21 cellular contexts compared by ENCODE assay signal in genomic region chr20:58403272-58403671, GRCh38. TPM values are rescaled to one million over a fixed set of nuclear protein-coding genes. Genes with fewer than 3 reads are reported as not detected.
DNase-seq lines count a peak whose midpoint lies in the region; ATAC-seq, FAIRE-seq and TF ChIP-seq lines count a peak whose summit lies in the region.
"Had no signal": no experiment of that assay in that cellular context is flagged by ENCODE, and none has a peak within 500 bp of the region (broad histone marks: within the 10 kb centered on the region; RNA-seq: fewer than 3 reads in every experiment).

No MANE protein-coding gene starts in this region.

- peaks cover 0 to 22% (median 10%) of the 10 kb centered on the region in 11 experiments; a peak in 11 of 22 replicates for H3K9me3 ChIP-seq in BLaER1 treated with 17β-estradiol and CSF1 and Interleukin-3, amounts not matched to agents 10 nM and 100 nM (replicated peaks in 1 of 11)
- no peaks in the 10 kb centered on the region for H3K9me3 ChIP-seq in small intestine (ENCODE audit: control insufficient read depth, low read depth)
- H3K9me3 ChIP-seq: prostate gland, spleen, transverse colon had no signal

- H3K4me1 ChIP-seq in BLaER1 treated with 17β-estradiol and CSF1 and Interleukin-3, amounts not matched to agents 10 nM and 100 nM: peaks cover 29 to 78% (median 43%) of the 10 kb centered on the region in 10 experiments
- H3K4me1 ChIP-seq in small intestine (ENCODE audit: control insufficient read depth in 2 of 2, insufficient read depth in 1 of 2, low read depth in 1 of 2, low read length in 1 of 2): peaks cover 4 to 5% of the 10 kb centered on the region in 2 donors
- H3K4me1 ChIP-seq: prostate gland had no signal

- no peaks in the 10 kb centered on the region for H3K9me3 Mint-ChIP-seq in activated T-cell treated with anti-CD3 and anti-CD28 coated beads, Interleukin-2, amount 50 U/mL, for 24 hours
- H3K9me3 Mint-ChIP-seq: activated CD8-positive, alpha-beta T cell treated with anti-CD3 and anti-CD28 coated beads for 36 hours; immature natural killer cell; natural killer cell; stimulated activated effector memory CD8-positive, alpha-beta T cell treated with anti-CD3 and anti-CD28 coated beads, Interleukin-12 subunit alpha, Interleukin-12 subunit beta, amount 100 ng/mL, for 72 hours had no signal

- H3K27me3 Mint-ChIP-seq in activated T-cell treated with anti-CD3 and anti-CD28 coated beads, Interleukin-2, amount 50 U/mL, for 24 hours: no peaks in the 10 kb centered on the region
- H3K27me3 Mint-ChIP-seq: activated CD8-positive, alpha-beta T cell treated with anti-CD3 and anti-CD28 coated beads for 36 hours had no signal

- FAIRE-seq in small intestine (lab: Jason Lieb, UNC): no peak
- FAIRE-seq: A204.1 had no signal

- 84 to 89% (median 85%) methylated on average over 3 of the region's 3 CpGs for WGBS in small intestine, 3 donors

- no peak overlapping the region for H3K9ac ChIP-seq in BLaER1 treated with 17β-estradiol and CSF1 and Interleukin-3, amounts not matched to agents 10 nM and 100 nM

- no peak overlapping the region for H3K4me3 ChIP-seq in BLaER1 treated with 17β-estradiol and CSF1 and Interleukin-3, amounts not matched to agents 10 nM and 100 nM
- no peak overlapping the region for H3K4me3 ChIP-seq in small intestine (ENCODE audit: low read depth in 1 of 2, low read length in 2 of 2)
- H3K4me3 ChIP-seq: lung, prostate gland, spleen, transverse colon had no signal

- no peak overlapping the region for H3K4me3 Mint-ChIP-seq in activated T-cell treated with anti-CD3 and anti-CD28 coated beads, Interleukin-2, amount 50 U/mL, for 24 hours
- H3K4me3 Mint-ChIP-seq: activated CD8-positive, alpha-beta T cell treated with anti-CD3 and anti-CD28 coated beads for 36 hours; immature natural killer cell; natural killer cell; stimulated activated effector memory CD8-positive, alpha-beta T cell treated with anti-CD3 and anti-CD28 coated beads, Interleukin-12 subunit alpha, Interleukin-12 subunit beta, amount 100 ng/mL, for 72 hours had no signal

- ATAC-seq in GM19372 (IDR thresholded peaks at IDR 0.05; ENCODE audit: low read depth, unreplicated experiment) (peak; percentile 24), HG02610 (IDR thresholded peaks at IDR 0.05; ENCODE audit: unreplicated experiment) (peak; percentile 17), HG03571 (IDR thresholded peaks at IDR 0.05; ENCODE audit: unreplicated experiment) (peak; percentile 24), GM18505 (IDR thresholded peaks at IDR 0.05; ENCODE audit: unreplicated experiment) (no peak)
- ATAC-seq: activated CD8-positive, alpha-beta T cell treated with anti-CD3 and anti-CD28 coated beads for 36 hours; esophagus mucosa; natural killer cell had no signal

- peaks cover 30% of the 10 kb centered on the region for H3K4me1 Mint-ChIP-seq in activated T-cell treated with anti-CD3 and anti-CD28 coated beads, Interleukin-2, amount 50 U/mL, for 24 hours (ENCODE audit: low read depth)

- peak overlapping the region in 9 of 11 experiments; percentile 29 to 63 (median 49); a peak in 14 of 22 replicates for H3K4me2 ChIP-seq in BLaER1 treated with 17β-estradiol and CSF1 and Interleukin-3, amounts not matched to agents 10 nM and 100 nM

- H4K20me1 ChIP-seq in BLaER1 treated with 17β-estradiol and CSF1 and Interleukin-3, amounts not matched to agents 10 nM and 100 nM: peaks cover 85 to 100% (median 91%) of the 10 kb centered on the region in 11 experiments

- DNase-seq in DMS53 treated with DMSO at 0.1 percent for 48 hours (lab: John Stamatoyannopoulos, UW; ENCODE audit: unreplicated experiment) (no peak), small intestine (no peak)
- DNase-seq in activated T-cell treated with anti-CD3 and anti-CD28 coated beads, Interleukin-2, amount 50 U/mL, for 24 hours: no peak
- DNase-seq: activated CD8-positive, alpha-beta T cell treated with anti-CD3 and anti-CD28 coated beads for 36 hours; DMS153; immature natural killer cell; natural killer cell; NCI-H1105; spleen; transverse colon; WERI-Rb-1 had no signal

- H3K27ac ChIP-seq in BLaER1 treated with 17β-estradiol and CSF1 and Interleukin-3, amounts not matched to agents 10 nM and 100 nM: peak overlapping the region in 1 of 11 experiments; percentile 16; a peak in 1 of 22 replicates
- H3K27ac ChIP-seq in small intestine (ENCODE audit: low read depth in 1 of 2, low read length in 1 of 2): no peak overlapping the region
- H3K27ac ChIP-seq: prostate gland, transverse colon, WERI-Rb-1 had no signal

- H3K27ac Mint-ChIP-seq in activated T-cell treated with anti-CD3 and anti-CD28 coated beads, Interleukin-2, amount 50 U/mL, for 24 hours: no peak overlapping the region
- H3K27ac Mint-ChIP-seq: activated CD8-positive, alpha-beta T cell treated with anti-CD3 and anti-CD28 coated beads for 36 hours; immature natural killer cell; natural killer cell; stimulated activated effector memory CD8-positive, alpha-beta T cell treated with anti-CD3 and anti-CD28 coated beads, Interleukin-12 subunit alpha, Interleukin-12 subunit beta, amount 100 ng/mL, for 72 hours had no signal

- peaks cover 16% of the 10 kb centered on the region for H3K36me3 Mint-ChIP-seq in activated T-cell treated with anti-CD3 and anti-CD28 coated beads, Interleukin-2, amount 50 U/mL, for 24 hours (ENCODE audit: low read depth)
- H3K36me3 Mint-ChIP-seq: immature natural killer cell, natural killer cell had no signal

- H3K27me3 ChIP-seq in BLaER1 treated with 17β-estradiol and CSF1 and Interleukin-3, amounts not matched to agents 10 nM and 100 nM: no peaks in the 10 kb centered on the region
- no peaks in the 10 kb centered on the region for H3K27me3 ChIP-seq in small intestine (ENCODE audit: control insufficient read depth in 2 of 2, insufficient read depth in 2 of 2, low read length in 2 of 2)
- H3K27me3 ChIP-seq: spleen, transverse colon had no signal

- TF ChIP-seq POLR2A in GM18505 (IDR thresholded peaks at IDR 0.05; ENCODE audit: borderline replicate concordance, extremely low read depth, insufficient read depth, insufficient read length): no peak

- peaks cover 0 to 35% (median 20%) of the 10 kb centered on the region in 11 experiments; a peak in 13 of 22 replicates for H3K36me3 ChIP-seq in BLaER1 treated with 17β-estradiol and CSF1 and Interleukin-3, amounts not matched to agents 10 nM and 100 nM
- H3K36me3 ChIP-seq in small intestine (ENCODE audit: control insufficient read depth in 2 of 2, insufficient read depth in 2 of 2, low read length in 2 of 2): no peaks in the 10 kb centered on the region
- H3K36me3 ChIP-seq: prostate gland, spleen, transverse colon, WERI-Rb-1 had no signal

RNA-seq across cellular contexts. Expression of gene VAPB, which starts 14.2 kb away (rescaled TPM):
- polyA plus RNA-seq in small intestine: 10 to 100 TPM; 36.5 to 38.5 (median 37.1) TPM
